In the genomic region with DNA sequence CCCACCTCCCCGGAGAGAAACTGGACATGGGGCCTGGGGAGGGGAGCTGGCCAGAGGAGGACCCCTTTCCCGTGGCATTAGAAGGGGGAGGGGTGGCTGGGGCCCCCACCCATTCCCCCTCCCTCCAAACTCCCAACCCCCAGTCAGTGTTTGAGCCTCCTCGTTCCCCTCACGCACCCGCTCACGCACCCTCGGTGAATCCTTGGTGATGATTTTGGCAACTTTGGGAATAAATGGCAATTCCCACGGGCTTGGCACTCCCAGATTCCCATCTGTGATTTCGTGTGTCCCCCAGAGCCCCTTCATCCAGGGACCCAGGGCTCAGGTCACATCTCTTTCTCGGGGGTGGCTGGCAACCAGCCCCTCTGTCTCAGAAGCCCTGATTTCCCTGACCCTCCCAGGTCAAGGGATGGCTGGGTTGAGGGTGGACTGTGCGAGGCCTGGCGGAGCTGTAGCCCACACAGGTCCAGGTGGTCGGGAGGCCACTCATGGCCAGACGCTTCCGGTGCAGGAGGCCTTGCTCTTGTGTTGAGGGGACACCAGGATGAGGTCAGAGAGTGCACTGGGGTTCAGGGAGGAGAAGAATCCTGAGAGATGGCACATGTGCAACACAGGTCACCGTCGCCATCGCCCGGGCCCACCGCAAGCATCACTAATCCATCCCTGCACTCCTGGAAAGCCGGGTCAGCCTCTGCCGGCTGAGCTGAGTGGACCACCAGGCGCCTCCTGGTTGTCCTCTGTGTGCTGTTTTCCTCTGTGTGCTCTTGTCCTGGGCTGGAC, we compare ENCODE assay signal across 25 cellular contexts. TPM values are rescaled to one million over a fixed set of nuclear protein-coding genes. Genes with fewer than 3 reads are reported as not detected.
"Had no signal": no experiment of that assay in that cellular context is flagged by ENCODE, and none has a peak within 500 bp of the region (broad histone marks: within the 10 kb centered on the region; RNA-seq: fewer than 3 reads in every experiment).

No MANE protein-coding gene starts in this region.

- H3K27me3 Mint-ChIP-seq: naive B cell, type B pancreatic cell had no signal

- H3K9me3 Mint-ChIP-seq: activated naive CD4-positive, alpha-beta T cell treated with anti-CD3 and anti-CD28 coated beads, Interleukin-2, amount 50 U/mL, for 72 hours; activated T-cell treated with anti-CD3 and anti-CD28 coated beads, Interleukin-2, amount 50 U/mL, for 72 hours; naive B cell; T-helper 2 cell treated with Interferon-gamma antibody and Interleukin-4, amounts not matched to agents 5 μg/mL and 100 μg/mL, for 36 hours; type B pancreatic cell had no signal

- H3K4me1 ChIP-seq: left lung, neural progenitor cell had no signal

- ATAC-seq: activated naive CD4-positive, alpha-beta T cell treated with anti-CD3 and anti-CD28 coated beads, Interleukin-2, amount 50 U/mL, for 72 hours; activated T-cell treated with anti-CD3 and anti-CD28 coated beads, Interleukin-2, amount 50 U/mL, for 72 hours; left lung; mucosa of descending colon had no signal

- H3K9me3 ChIP-seq: left lung, mucosa of descending colon, ovary, SK-N-SH, stomach, testis had no signal

- H3K27ac Mint-ChIP-seq: activated T-cell treated with anti-CD3 and anti-CD28 coated beads, Interleukin-2, amount 50 U/mL, for 72 hours; neural progenitor cell; T-helper 2 cell treated with Interferon-gamma antibody and Interleukin-4, amounts not matched to agents 5 μg/mL and 100 μg/mL, for 36 hours; type B pancreatic cell had no signal

- DNase-seq: activated CD4-positive, alpha-beta T cell treated with anti-CD3 and anti-CD28 coated beads, Interleukin-2, amount 50 U/mL, for 4 hours; activated T-cell treated with anti-CD3 and anti-CD28 coated beads, Interleukin-2, amount 50 U/mL, for 72 hours; amniotic stem cell; dermis blood vessel endothelial cell; effector memory CD4-positive, alpha-beta T cell; foreskin fibroblast; kidney; mesenchymal stem cell; naive B cell; SK-N-SH; stimulated activated CD4-positive, alpha-beta T cell treated with anti-CD3 and anti-CD28 coated beads, Interleukin-15, amount 100 ng/mL, for 24 hours; stimulated activated CD4-positive, alpha-beta T cell treated with anti-CD3 and anti-CD28 coated beads, Interleukin-2, amount 100 ng/mL, for 48 hours; stomach; testis had no signal

- H3K36me3 ChIP-seq: neural progenitor cell, ovary had no signal

- H3K27ac ChIP-seq: left lung, neural progenitor cell, ovary, skin epidermis, stomach, testis had no signal

- H3K27me3 ChIP-seq: left lung, neural progenitor cell, ovary, stomach, testis had no signal

- H3K9ac ChIP-seq: neural progenitor cell, SK-N-SH had no signal

- H3K4me1 Mint-ChIP-seq: neural progenitor cell had no signal

- H3K4me3 Mint-ChIP-seq: activated T-cell treated with anti-CD3 and anti-CD28 coated beads, Interleukin-2, amount 50 U/mL, for 72 hours; naive B cell; neural progenitor cell; T-helper 2 cell treated with Interferon-gamma antibody and Interleukin-4, amounts not matched to agents 5 μg/mL and 100 μg/mL, for 36 hours; type B pancreatic cell had no signal

- H3K4me3 ChIP-seq: left lung, mucosa of descending colon, neural progenitor cell, ovary, skin epidermis, stomach, testis had no signal

- H3K4me2 ChIP-seq: neural progenitor cell, SK-N-SH had no signal

- H2AFZ ChIP-seq: neural progenitor cell had no signal

RNA-seq across cellular contexts. Expression of gene NLRP9, which starts 42.5 kb away (rescaled TPM):
- total RNA-seq: activated CD8-positive, alpha-beta memory T cell treated with anti-CD3 and anti-CD28 coated beads for 36 hours; activated T-cell treated with anti-CD3 and anti-CD28 coated beads, Interleukin-2, amount 50 U/mL, for 72 hours; chondrocyte; dermis blood vessel endothelial cell; left lung; mucosa of descending colon; ovary; renal cortical epithelial cell; stomach had no signal
- polyA plus RNA-seq: SK-N-SH, stomach had no signal
